20 cellular contexts compared by ENCODE assay signal in genomic region chr14:39279515-39279914, GRCh38.
"Had no signal": no experiment of that assay in that cellular context is flagged by ENCODE, and none has a peak within 500 bp of the region (broad histone marks: within the 10 kb centered on the region; RNA-seq: fewer than 3 reads in every experiment).

No MANE protein-coding gene starts in this region.

- H3K27ac Mint-ChIP-seq: activated naive CD8-positive, alpha-beta T cell treated with anti-CD3 and anti-CD28 coated beads, Interleukin-2, amount 10 ng/mL, durations not matched to agents 7 days and 5 days; nephron had no signal

- FAIRE-seq: astrocyte, endothelial cell of umbilical vein, keratinocyte had no signal

- H3K27me3 ChIP-seq: brain microvascular endothelial cell, gastroesophageal sphincter, hepatocyte, spleen, tibial nerve had no signal

- H2AFZ ChIP-seq: hepatocyte had no signal

- H3K4me3 ChIP-seq: gastroesophageal sphincter, hepatocyte, spleen, tibial nerve had no signal

- H3K4me1 Mint-ChIP-seq: nephron had no signal

- H3K27me3 Mint-ChIP-seq: activated naive CD8-positive, alpha-beta T cell treated with anti-CD3 and anti-CD28 coated beads, Interleukin-2, amount 10 ng/mL, durations not matched to agents 7 days and 5 days had no signal

- ATAC-seq: gastroesophageal sphincter, right cardiac atrium had no signal

- H3K4me3 Mint-ChIP-seq: activated naive CD8-positive, alpha-beta T cell treated with anti-CD3 and anti-CD28 coated beads, Interleukin-2, amount 10 ng/mL, durations not matched to agents 7 days and 5 days; nephron had no signal

- H3K36me3 ChIP-seq: brain microvascular endothelial cell had no signal

- H3K27ac ChIP-seq: brain microvascular endothelial cell, gastroesophageal sphincter, hepatocyte, spleen, tibial nerve had no signal

- DNase-seq: activated CD4-positive, alpha-beta T cell treated with anti-CD3 and anti-CD28 coated beads, Interleukin-2, amount 50 U/mL, for 1 hour; activated CD4-positive, CD25-positive, alpha-beta regulatory T cell treated with anti-CD3 and anti-CD28 coated beads, Interleukin-2, amount 50 U/mL, for 72 hours; activated gamma-delta T cell treated with Interleukin-2 at 50 U/mL for 16 hours; activated naive CD8-positive, alpha-beta T cell treated with anti-CD3 and anti-CD28 coated beads, Interleukin-2, amount 10 ng/mL, durations not matched to agents 7 days and 5 days; amniotic stem cell; brain microvascular endothelial cell; cortex of kidney; mesenchymal stem cell; posterior cingulate gyrus; right cardiac atrium; stimulated activated naive CD4-positive, alpha-beta T cell treated with Interleukin-2 at 50 U/mL for 16 hours; T-helper 2 cell had no signal

- H3K9me3 ChIP-seq: gastroesophageal sphincter, spleen, tibial nerve had no signal

- H3K4me2 ChIP-seq: hepatocyte had no signal

- H3K9me3 Mint-ChIP-seq: activated naive CD8-positive, alpha-beta T cell treated with anti-CD3 and anti-CD28 coated beads, Interleukin-2, amount 10 ng/mL, durations not matched to agents 7 days and 5 days had no signal
